ENCODE assay signal across 7 cellular contexts in genomic region chr6:63635165-63635562, GRCh38. TPM values are rescaled to one million over a fixed set of nuclear protein-coding genes. Genes with fewer than 3 reads are reported as not detected.
A peak's percentile ranks its signal among the peaks of the same experiment; 100 is the strongest.
DNase-seq lines count a peak whose midpoint lies in the region; ATAC-seq lines count a peak whose summit lies in the region.

No MANE protein-coding gene starts in this region.

- no peaks in the 10 kb centered on the region for H3K9me3 ChIP-seq in T-helper 17 cell (ENCODE audit: control insufficient read depth, low read length, poor library complexity, severe bottlenecking)
- H3K9me3 ChIP-seq in right cardiac atrium (ENCODE audit: control insufficient read depth, low read length) = no peaks in the 10 kb centered on the region

- H3K27me3 Mint-ChIP-seq in T-helper 17 cell = peaks cover 8% of the 10 kb centered on the region

- under 1% methylated on average over 4 of the region's 4 CpGs for WGBS in right cardiac atrium

- peak overlapping the region; percentile 99 for H3K27ac Mint-ChIP-seq in T-helper 17 cell
- peak overlapping the region; percentile 96 for H3K27ac Mint-ChIP-seq in stimulated activated effector memory CD8-positive, alpha-beta T cell treated with anti-CD3 and anti-CD28 coated beads, Interleukin-12 subunit alpha, Interleukin-12 subunit beta, amount 100 ng/mL, for 72 hours

- peaks cover 2% of the 10 kb centered on the region for H3K36me3 Mint-ChIP-seq in T-helper 17 cell (ENCODE audit: low read depth)
- H3K36me3 Mint-ChIP-seq in stimulated activated effector memory CD8-positive, alpha-beta T cell treated with anti-CD3 and anti-CD28 coated beads, Interleukin-12 subunit alpha, Interleukin-12 subunit beta, amount 100 ng/mL, for 72 hours = peaks cover 19% of the 10 kb centered on the region

- intact Hi-C loops in right cardiac atrium (cut with DNase I) = loop anchor here in 1 of 4 donors (10.0 kb wide), 1 partner anchor 60 kb away; the partner anchor contains the start of genes LOC128125822 and PTP4A1

- DNase-seq in T-helper 17 cell = no peak
- no peak for DNase-seq in right cardiac atrium
- DNase-seq in stimulated activated effector memory CD8-positive, alpha-beta T cell treated with anti-CD3 and anti-CD28 coated beads, Interleukin-12 subunit alpha, Interleukin-12 subunit beta, amount 100 ng/mL, for 72 hours (ENCODE audit: low spot score in 2 of 2) = no peak
- no peak for DNase-seq in NCI-H2107 treated with DMSO at 0.1 percent for 48 hours (lab: John Stamatoyannopoulos, UW; ENCODE audit: unreplicated experiment)

- H3K4me3 Mint-ChIP-seq in T-helper 17 cell = peak overlapping the region; percentile 99
- peak overlapping the region; percentile 90 for H3K4me3 Mint-ChIP-seq in stimulated activated effector memory CD8-positive, alpha-beta T cell treated with anti-CD3 and anti-CD28 coated beads, Interleukin-12 subunit alpha, Interleukin-12 subunit beta, amount 100 ng/mL, for 72 hours

- H3K4me1 Mint-ChIP-seq in T-helper 17 cell = peaks cover 36% of the 10 kb centered on the region
- H3K4me1 Mint-ChIP-seq in stimulated activated effector memory CD8-positive, alpha-beta T cell treated with anti-CD3 and anti-CD28 coated beads, Interleukin-12 subunit alpha, Interleukin-12 subunit beta, amount 100 ng/mL, for 72 hours = peaks cover 23% of the 10 kb centered on the region

- no peaks in the 10 kb centered on the region for H3K27me3 ChIP-seq in right cardiac atrium (ENCODE audit: control insufficient read depth, insufficient read depth)

- H3K4me1 ChIP-seq in right cardiac atrium (ENCODE audit: control insufficient read depth, insufficient read depth, low read length) = no peaks in the 10 kb centered on the region

- peak overlapping the region; percentile 64 for H3K4me3 ChIP-seq in right cardiac atrium (ENCODE audit: low read length)

- H3K9me3 Mint-ChIP-seq in stimulated activated effector memory CD8-positive, alpha-beta T cell treated with anti-CD3 and anti-CD28 coated beads, Interleukin-12 subunit alpha, Interleukin-12 subunit beta, amount 100 ng/mL, for 72 hours = no peaks in the 10 kb centered on the region

- H3K27ac ChIP-seq in right cardiac atrium (ENCODE audit: low read length) = peak overlapping the region; percentile 32

- peak; percentile 32 for ATAC-seq in GM19035 (IDR thresholded peaks at IDR 0.05; ENCODE audit: unreplicated experiment)
- peak; percentile 17 for ATAC-seq in HG02970 (IDR thresholded peaks at IDR 0.05; ENCODE audit: low FRiP score, unreplicated experiment)
- ATAC-seq in T-helper 17 cell = no peak
- ATAC-seq in right cardiac atrium = no peak
- ATAC-seq in stimulated activated effector memory CD8-positive, alpha-beta T cell treated with anti-CD3 and anti-CD28 coated beads, Interleukin-12 subunit alpha, Interleukin-12 subunit beta, amount 100 ng/mL, for 72 hours = peak; percentile 34
- no peak for ATAC-seq in HG02763 (IDR thresholded peaks at IDR 0.05; ENCODE audit: unreplicated experiment)

RNA-seq across cellular contexts. Expression of gene PHF3, which starts 0.4 kb away (rescaled TPM):
- 10 to 100 TPM; 87.6 to 88.3 TPM for total RNA-seq in T-helper 17 cell
- 10 to 100 TPM; 31.6 to 42.3 (median 39.7) TPM for total RNA-seq in right cardiac atrium
- 8.8 TPM for polyA plus RNA-seq in right cardiac atrium

Comparison
In these comparisons a context has a peak if more than half of its experiments do, and no peak if none do; other contexts are left out.
1. ATAC-seq: peak in GM19035 (single experiment), HG02970 (single experiment) and stimulated activated effector memory CD8-positive, alpha-beta T cell treated with anti-CD3 and anti-CD28 coated beads, Interleukin-12 subunit alpha, Interleukin-12 subunit beta, amount 100 ng/mL, for 72 hours (single experiment); none in T-helper 17 cell (single experiment), right cardiac atrium (0 of 2) and HG02763 (single experiment).